Comparison of ENCODE assay signal across 27 cellular contexts in the genomic region with DNA sequence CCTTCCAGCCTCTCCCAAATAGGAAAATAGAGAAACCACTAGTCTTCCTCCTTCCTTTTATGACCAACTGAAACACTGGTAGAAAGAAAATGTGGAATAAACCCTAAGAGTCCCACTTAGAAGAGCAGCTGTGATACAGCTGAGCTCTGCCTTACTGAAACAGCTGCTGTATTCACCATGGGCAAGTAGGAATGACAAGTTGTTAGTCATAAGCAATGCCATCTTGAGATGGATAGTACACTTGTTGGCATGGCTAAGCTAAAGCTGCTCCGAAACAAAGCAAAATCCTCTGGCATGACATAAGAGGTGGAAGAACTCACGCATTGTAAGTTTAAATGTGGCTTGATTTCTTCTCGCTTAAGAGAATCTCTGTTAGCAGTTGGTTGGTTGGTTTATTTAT. TPM values are rescaled to one million over a fixed set of nuclear protein-coding genes. Genes with fewer than 3 reads are reported as not detected.
"Had no signal": no experiment of that assay in that cellular context is flagged by ENCODE, and none has a peak within 500 bp of the region (broad histone marks: within the 10 kb centered on the region; RNA-seq: fewer than 3 reads in every experiment).

No MANE protein-coding gene starts in this region.

- H3K27me3 ChIP-seq: breast epithelium, MG63, SJCRH30 had no signal

- H3K27ac ChIP-seq: breast epithelium, KMS-11, RWPE1, SJCRH30, WERI-Rb-1 had no signal

- H3K27me3 Mint-ChIP-seq: activated CD8-positive, alpha-beta T cell treated with anti-CD3 and anti-CD28 coated beads for 36 hours; activated naive CD4-positive, alpha-beta T cell treated with anti-CD3 and anti-CD28 coated beads, Interleukin-2, amount 50 U/mL, for 24 hours had no signal

- H3K27ac Mint-ChIP-seq: activated CD8-positive, alpha-beta T cell treated with anti-CD3 and anti-CD28 coated beads for 36 hours; activated naive CD4-positive, alpha-beta T cell treated with anti-CD3 and anti-CD28 coated beads, Interleukin-2, amount 50 U/mL, for 24 hours had no signal

- H3K4me1 ChIP-seq: breast epithelium, SJCRH30 had no signal

- H3K9me3 ChIP-seq: breast epithelium, MG63, SJCRH30, SK-N-SH had no signal

- H3K36me3 ChIP-seq: breast epithelium, WERI-Rb-1 had no signal

- H3K9ac ChIP-seq: KMS-11, SK-N-SH had no signal

- H3K4me3 Mint-ChIP-seq: activated CD8-positive, alpha-beta T cell treated with anti-CD3 and anti-CD28 coated beads for 36 hours; activated naive CD4-positive, alpha-beta T cell treated with anti-CD3 and anti-CD28 coated beads, Interleukin-2, amount 50 U/mL, for 24 hours had no signal

- H3K9me2 ChIP-seq: SK-N-SH had no signal

- DNase-seq: activated CD4-positive, alpha-beta T cell treated with anti-CD3 and anti-CD28 coated beads for 4 hours; activated CD8-positive, alpha-beta memory T cell treated with anti-CD3 and anti-CD28 coated beads, Interleukin-2, amount 50 U/mL, for 4 hours; activated CD8-positive, alpha-beta T cell treated with anti-CD3 and anti-CD28 coated beads for 36 hours; aorta; central memory CD4-positive, alpha-beta T cell; MG63; MV-4-11; NCI-H1092 treated with DMSO at 0.1 percent for 48 hours; NCI-H1417 treated with DMSO at 0.1 percent for 48 hours; NCI-H1694; NCI-H2029 treated with DMSO at 0.1 percent for 48 hours; NCI-H345; NCI-H510A; NCI-H69; NK-92 treated with Interleukin-12 subunit alpha and Interleukin-12 subunit beta, amount 100 ng/mL, for 24 hours; OCI-M1; Right ventricle myocardium superior; SK-N-SH; T-helper 1 cell; WERI-Rb-1 had no signal

- H3K4me3 ChIP-seq: breast epithelium, MG63, SJCRH30 had no signal

- H3K4me1 Mint-ChIP-seq: activated naive CD4-positive, alpha-beta T cell treated with anti-CD3 and anti-CD28 coated beads, Interleukin-2, amount 50 U/mL, for 24 hours had no signal

- ATAC-seq: activated CD4-positive, CD25-positive, alpha-beta regulatory T cell treated with anti-CD3 and anti-CD28 coated beads, Interleukin-2, amount 50 U/mL, for 24 hours; activated CD8-positive, alpha-beta T cell treated with anti-CD3 and anti-CD28 coated beads for 36 hours; Panc1 had no signal

- H3K9me3 Mint-ChIP-seq: activated CD8-positive, alpha-beta T cell treated with anti-CD3 and anti-CD28 coated beads for 36 hours; activated naive CD4-positive, alpha-beta T cell treated with anti-CD3 and anti-CD28 coated beads, Interleukin-2, amount 50 U/mL, for 24 hours had no signal

- H3K4me2 ChIP-seq: KMS-11, SK-N-SH had no signal

RNA-seq across cellular contexts. Expression of gene TMEM236, which starts 48.3 kb away (rescaled TPM):
- total RNA-seq: SJCRH30 had no signal
